In genomic region chr3:14200841-14201240, GRCh38 we compare ENCODE assay signal across 17 cellular contexts.
"Had no signal": no experiment of that assay in that cellular context is flagged by ENCODE, and none has a peak within 500 bp of the region (broad histone marks: within the 10 kb centered on the region; RNA-seq: fewer than 3 reads in every experiment).

No MANE protein-coding gene starts in this region.

- ATAC-seq: body of pancreas; effector memory CD8-positive, alpha-beta T cell; mucosa of descending colon; natural killer cell treated with Interleukin-12 subunit alpha and Interleukin-12 subunit beta and Interleukin-15 and Interleukin-18, amount 100 ng/mL, for 72 hours; stimulated activated naive CD8-positive, alpha-beta T cell treated with anti-CD3 and anti-CD28 coated beads, Interleukin-15, Interleukin-2, amounts not matched to agents 100 U/mL and 50 U/mL, for 24 hours had no signal

- H3K4me2 ChIP-seq: hepatocyte had no signal

- H3K27me3 ChIP-seq: body of pancreas, esophagus muscularis mucosa, hepatocyte, pancreas, testis had no signal

- DNase-seq: activated CD4-positive, alpha-beta T cell treated with anti-CD3 and anti-CD28 coated beads, Interleukin-2, amount 10 ng/mL, durations not matched to agents 7 days and 5 days; activated CD4-positive, CD25-positive, alpha-beta regulatory T cell; activated effector memory CD4-positive, alpha-beta T cell treated with Interleukin-2 at 50 U/mL for 16 hours; body of pancreas; effector memory CD8-positive, alpha-beta T cell; mucosa of descending colon; stimulated activated CD4-positive, alpha-beta T cell treated with anti-CD3 and anti-CD28 coated beads, Interleukin-4, amount 100 ng/mL, for 1 hour; stimulated activated CD8-positive, alpha-beta memory T cell treated with anti-CD3 and anti-CD28 coated beads, Interleukin-4, amount 100 ng/mL, for 48 hours; stimulated activated naive CD8-positive, alpha-beta T cell treated with anti-CD3 and anti-CD28 coated beads, Interleukin-15, Interleukin-2, amounts not matched to agents 100 U/mL and 50 U/mL, for 24 hours; T-helper 2 cell; testis had no signal

- FAIRE-seq: pancreas, TTC549 had no signal

- H2AFZ ChIP-seq: hepatocyte had no signal

- H3K4me3 ChIP-seq: body of pancreas, esophagus muscularis mucosa, hepatocyte, lung, mucosa of descending colon, pancreas, testis had no signal

- H3K27ac ChIP-seq: esophagus muscularis mucosa, testis had no signal

- H3K9me3 ChIP-seq: body of pancreas, esophagus muscularis mucosa, mucosa of descending colon, pancreas, testis had no signal
